Comparison of ENCODE assay signal across 1 cellular context in genomic region chr15:70088887-70089691, GRCh38.
A peak's percentile ranks its signal among the peaks of the same experiment; 100 is the strongest.
TF ChIP-seq lines count a peak whose summit lies in the region.

No MANE protein-coding gene starts in this region.

TF ChIP-seq in HEK293, 187 proteins besides CTCF, POLR2A, EP300 and RAD21 (continued from another document):
- no peak for TF ChIP-seq ZSCAN4 (tag by site-specific recombination; IDR thresholded peaks at IDR 0.05)
- no peak for TF ChIP-seq ZNF184 (tag by site-specific recombination; IDR thresholded peaks at IDR 0.05)
- TF ChIP-seq, protein P1, sequence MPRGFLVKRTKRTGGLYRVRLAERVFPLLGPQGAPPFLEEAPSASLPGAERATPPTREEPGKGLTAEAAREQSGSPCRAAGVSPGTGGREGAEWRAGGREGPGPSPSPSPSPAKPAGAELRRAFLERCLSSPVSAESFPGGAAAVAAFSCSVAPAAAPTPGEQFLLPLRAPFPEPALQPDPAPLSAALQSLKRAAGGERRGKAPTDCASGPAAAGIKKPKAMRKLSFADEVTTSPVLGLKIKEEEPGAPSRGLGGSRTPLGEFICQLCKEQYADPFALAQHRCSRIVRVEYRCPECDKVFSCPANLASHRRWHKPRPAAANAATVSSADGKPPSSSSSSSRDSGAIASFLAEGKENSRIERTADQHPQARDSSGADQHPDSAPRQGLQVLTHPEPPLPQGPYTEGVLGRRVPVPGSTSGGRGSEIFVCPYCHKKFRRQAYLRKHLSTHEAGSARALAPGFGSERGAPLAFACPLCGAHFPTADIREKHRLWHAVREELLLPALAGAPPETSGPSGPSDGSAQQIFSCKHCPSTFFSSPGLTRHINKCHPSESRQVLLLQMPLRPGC (tag by site-specific recombination; IDR thresholded peaks at IDR 0.05), result peak; percentile 45; the same call in 1 of the 2 replicates
- no peak for TF ChIP-seq HOXA7 (CRISPR knock-in tag; IDR thresholded peaks at IDR 0.05; ENCODE audit: borderline replicate concordance)
- TF ChIP-seq ZNF211 (tag by site-specific recombination; IDR thresholded peaks at IDR 0.05; ENCODE audit: low read depth), result no peak
- 0 out of 2 replicates have a peak, but pooled peaks have one; percentile 49 for TF ChIP-seq ZNF692 (tag by site-specific recombination; IDR thresholded peaks at IDR 0.05)
- TF ChIP-seq ZNF19 (tag by site-specific recombination; IDR thresholded peaks at IDR 0.05; ENCODE audit: low read depth), result no peak
- peak; percentile 58 for TF ChIP-seq ZBTB44 (tag by site-specific recombination; IDR thresholded peaks at IDR 0.05)
- TF ChIP-seq WT1 (tag by site-specific recombination; IDR thresholded peaks at IDR 0.05), result peak; percentile 95
- TF ChIP-seq GLI4 (tag by site-specific recombination; IDR thresholded peaks at IDR 0.05), result no peak
- TF ChIP-seq ZNF350 (tag by site-specific recombination; IDR thresholded peaks at IDR 0.05), result no peak
